ENCODE assay signal across 1 cellular context in genomic region chr19:45805719-45806118, GRCh38.
TF ChIP-seq lines count a peak whose summit lies in the region.

No MANE protein-coding gene starts in this region.

TF ChIP-seq in GM12878, 131 proteins besides CTCF, POLR2A, EP300 and RAD21:
- TF ChIP-seq, protein P1, sequence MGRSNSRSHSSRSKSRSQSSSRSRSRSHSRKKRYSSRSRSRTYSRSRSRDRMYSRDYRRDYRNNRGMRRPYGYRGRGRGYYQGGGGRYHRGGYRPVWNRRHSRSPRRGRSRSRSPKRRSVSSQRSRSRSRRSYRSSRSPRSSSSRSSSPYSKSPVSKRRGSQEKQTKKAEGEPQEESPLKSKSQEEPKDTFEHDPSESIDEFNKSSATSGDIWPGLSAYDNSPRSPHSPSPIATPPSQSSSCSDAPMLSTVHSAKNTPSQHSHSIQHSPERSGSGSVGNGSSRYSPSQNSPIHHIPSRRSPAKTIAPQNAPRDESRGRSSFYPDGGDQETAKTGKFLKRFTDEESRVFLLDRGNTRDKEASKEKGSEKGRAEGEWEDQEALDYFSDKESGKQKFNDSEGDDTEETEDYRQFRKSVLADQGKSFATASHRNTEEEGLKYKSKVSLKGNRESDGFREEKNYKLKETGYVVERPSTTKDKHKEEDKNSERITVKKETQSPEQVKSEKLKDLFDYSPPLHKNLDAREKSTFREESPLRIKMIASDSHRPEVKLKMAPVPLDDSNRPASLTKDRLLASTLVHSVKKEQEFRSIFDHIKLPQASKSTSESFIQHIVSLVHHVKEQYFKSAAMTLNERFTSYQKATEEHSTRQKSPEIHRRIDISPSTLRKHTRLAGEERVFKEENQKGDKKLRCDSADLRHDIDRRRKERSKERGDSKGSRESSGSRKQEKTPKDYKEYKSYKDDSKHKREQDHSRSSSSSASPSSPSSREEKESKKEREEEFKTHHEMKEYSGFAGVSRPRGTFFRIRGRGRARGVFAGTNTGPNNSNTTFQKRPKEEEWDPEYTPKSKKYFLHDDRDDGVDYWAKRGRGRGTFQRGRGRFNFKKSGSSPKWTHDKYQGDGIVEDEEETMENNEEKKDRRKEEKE (IDR thresholded peaks at IDR 0.05) = no peak
- TF ChIP-seq ZNF217 (IDR thresholded peaks at IDR 0.05) (no peak), ATF7 (IDR thresholded peaks at IDR 0.05; ENCODE audit: low read depth) (no peak), SMARCA5 (IDR thresholded peaks at IDR 0.05) (0 out of 2 replicates have a peak, but pooled peaks have one; percentile 35), PRDM15 (CRISPR knock-in tag; IDR thresholded peaks at IDR 0.05) (no peak), CHD4 (IDR thresholded peaks at IDR 0.05) (no peak), HDAC2 (IDR thresholded peaks at IDR 0.05) (no peak)
- TF ChIP-seq, protein P2, sequence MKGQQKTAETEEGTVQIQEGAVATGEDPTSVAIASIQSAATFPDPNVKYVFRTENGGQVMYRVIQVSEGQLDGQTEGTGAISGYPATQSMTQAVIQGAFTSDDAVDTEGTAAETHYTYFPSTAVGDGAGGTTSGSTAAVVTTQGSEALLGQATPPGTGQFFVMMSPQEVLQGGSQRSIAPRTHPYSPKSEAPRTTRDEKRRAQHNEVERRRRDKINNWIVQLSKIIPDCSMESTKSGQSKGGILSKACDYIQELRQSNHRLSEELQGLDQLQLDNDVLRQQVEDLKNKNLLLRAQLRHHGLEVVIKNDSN (IDR thresholded peaks at IDR 0.05; ENCODE audit: borderline replicate concordance, extremely low read length, insufficient read depth, low read depth, low read length) = no peak
